8 cellular contexts compared by ENCODE assay signal in the genomic region with DNA sequence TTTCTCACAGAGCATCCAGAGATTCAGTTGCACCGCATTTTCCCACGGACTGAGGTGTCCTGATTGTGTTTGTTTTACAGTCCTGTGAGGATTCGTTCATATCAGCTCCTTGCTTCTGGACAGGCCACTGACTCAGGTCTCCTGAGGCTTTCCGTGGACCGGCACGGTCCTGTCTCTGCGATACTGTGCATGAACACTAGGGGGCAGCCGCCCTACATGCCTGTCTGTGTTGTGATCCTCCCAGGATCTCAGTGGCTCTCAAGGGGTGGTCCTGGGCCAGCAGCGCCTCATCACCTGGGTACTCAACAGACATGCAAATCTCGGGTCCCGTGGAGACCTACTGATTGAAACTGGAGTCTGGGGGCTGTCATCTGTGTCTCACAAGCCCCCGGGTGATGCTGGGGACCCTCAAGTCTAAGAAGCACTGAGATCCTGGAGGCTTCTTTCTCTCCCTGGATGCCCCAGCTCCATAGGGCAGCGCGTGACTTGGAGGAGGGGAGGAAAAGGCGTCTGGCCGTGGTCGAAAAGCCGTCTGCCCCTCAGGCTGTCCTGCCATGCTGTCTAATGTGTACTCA. TPM values are rescaled to one million over a fixed set of nuclear protein-coding genes. Genes with fewer than 3 reads are reported as not detected.
DNase-seq lines count a peak whose midpoint lies in the region; ATAC-seq lines count a peak whose summit lies in the region.

No MANE protein-coding gene starts in this region.

- peak; percentile 1 for DNase-seq in DMS79 (lab: John Stamatoyannopoulos, UW)
- DNase-seq in DMS79 treated with DMSO at 0.1 percent for 48 hours (lab: John Stamatoyannopoulos, UW): no peak
- DNase-seq in NCI-H2227 treated with DMSO at 0.1 percent for 48 hours (lab: John Stamatoyannopoulos, UW): peak; percentile 19
- DNase-seq in activated CD4-positive, alpha-beta T cell treated with anti-CD3 and anti-CD28 coated beads for 24 hours (ENCODE audit: low read depth in 2 of 2): peak; percentile 87 to 88
- DNase-seq in central memory CD8-positive, alpha-beta T cell (ENCODE audit: low spot score in 2 of 2): peak; percentile 64 to 80
- peak; percentile 77 to 88 for DNase-seq in left colon
- peak; percentile 92 to 94 for DNase-seq in stimulated activated CD4-positive, alpha-beta T cell treated with anti-CD3 and anti-CD28 coated beads, Interleukin-2, amount 100 ng/mL, for 24 hours

- peaks cover 5% of the 10 kb centered on the region for H3K4me1 Mint-ChIP-seq in central memory CD8-positive, alpha-beta T cell

- H3K27me3 Mint-ChIP-seq in central memory CD8-positive, alpha-beta T cell: peaks cover 16% of the 10 kb centered on the region

- H3K9me3 Mint-ChIP-seq in central memory CD8-positive, alpha-beta T cell: no peaks in the 10 kb centered on the region

- intact Hi-C loops in left colon (cut with DNase I, micrococcal nuclease): loop anchor here (2.0 to 10.0 kb wide), 2 partner anchors 146 to 224 kb away; no protein-coding TSS in a partner anchor

- ATAC-seq in HG02852 (IDR thresholded peaks at IDR 0.05; ENCODE audit: unreplicated experiment) (peak; percentile 74), left colon (peak; percentile 95)
- ATAC-seq in central memory CD8-positive, alpha-beta T cell (replicated peaks; ENCODE audit: extremely low read depth, poor library complexity, severe bottlenecking): no peak

- H3K36me3 Mint-ChIP-seq in central memory CD8-positive, alpha-beta T cell (ENCODE audit: insufficient read depth): peaks cover 4% of the 10 kb centered on the region

- H3K4me3 Mint-ChIP-seq in central memory CD8-positive, alpha-beta T cell: no peak overlapping the region

- no peak overlapping the region for H3K27ac Mint-ChIP-seq in central memory CD8-positive, alpha-beta T cell (ENCODE audit: low read depth)

RNA-seq across cellular contexts. Expression of a gene that starts 28.9 kb away (rescaled TPM):
- 10 to 100 TPM; 77.7 to 81.1 TPM for total RNA-seq in left colon
